8 cellular contexts compared by ENCODE assay signal in the genomic region with DNA sequence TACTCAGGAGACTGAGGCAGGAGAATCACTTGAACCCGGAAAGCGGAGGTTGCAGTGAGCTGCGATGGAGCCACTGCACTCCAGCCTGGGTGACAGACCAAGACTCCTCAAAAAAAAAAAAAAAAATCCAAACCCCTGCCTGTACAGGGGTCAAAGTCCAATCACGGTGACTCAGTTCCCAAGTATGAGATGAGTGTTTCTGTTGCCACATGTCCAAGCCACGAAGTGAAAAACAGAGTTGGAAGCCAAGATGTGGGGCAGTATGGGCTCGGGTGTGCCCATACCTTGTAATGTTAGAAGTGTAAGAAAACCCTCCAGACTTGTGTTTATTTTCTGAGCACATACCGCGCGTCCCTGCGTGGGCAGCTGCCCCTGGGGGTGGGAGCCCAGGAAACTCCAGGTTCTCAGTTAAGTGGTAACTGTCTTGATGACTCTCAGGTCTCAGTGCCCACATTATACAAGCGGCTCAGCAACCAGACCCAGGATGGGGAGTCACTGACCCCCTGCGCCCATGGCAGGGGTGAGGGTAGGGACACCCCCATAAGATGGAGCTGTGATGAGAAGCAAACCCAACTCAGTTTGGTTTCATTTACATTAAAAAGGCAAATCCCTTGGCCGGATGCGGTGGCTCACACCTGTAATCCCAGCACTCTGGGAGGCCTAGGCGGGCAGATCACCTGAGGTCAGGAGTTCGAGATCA. TPM values are rescaled to one million over a fixed set of nuclear protein-coding genes. Genes with fewer than 3 reads are reported as not detected.
DNase-seq lines count a peak whose midpoint lies in the region; ATAC-seq, FAIRE-seq and TF ChIP-seq lines count a peak whose summit lies in the region.

No MANE protein-coding gene starts in this region.

- peaks cover 4% of the 10 kb centered on the region for H3K9me3 Mint-ChIP-seq in astrocyte (ENCODE audit: unreplicated experiment)

- H2AFZ ChIP-seq in OCI-LY7 (ENCODE audit: low read length) (peak overlapping the region; percentile 90; the same call in 1 of the 2 replicates), astrocyte (ENCODE audit: low read depth, low read length) (no peak overlapping the region)

- H3K27ac Mint-ChIP-seq in astrocyte (ENCODE audit: unreplicated experiment): peak overlapping the region; percentile 95

- H3K27ac ChIP-seq in OCI-LY7 (ENCODE audit: low read depth, low read length, poor library complexity, severe bottlenecking) (peak overlapping the region; percentile 80), astrocyte (ENCODE audit: low read depth, low read length) (peak overlapping the region; percentile 95)

- H3K4me2 ChIP-seq in OCI-LY7 (ENCODE audit: low read length) (peak overlapping the region; percentile 12), astrocyte (ENCODE audit: low read length) (peak overlapping the region; percentile 78)

- H3K4me1 ChIP-seq in OCI-LY7 (ENCODE audit: insufficient read depth, low read length, poor library complexity, severe bottlenecking) (peaks cover 46% of the 10 kb centered on the region), astrocyte (ENCODE audit: insufficient read depth, low read length) (peaks cover 47% of the 10 kb centered on the region)

- H3K79me2 ChIP-seq in OCI-LY7 (ENCODE audit: insufficient read depth, low read depth, low read length): no peaks in the 10 kb centered on the region
- H3K79me2 ChIP-seq in astrocyte (ENCODE audit: insufficient read depth, low read length): peaks cover 23% of the 10 kb centered on the region

- peaks cover 6% of the 10 kb centered on the region; the same call in 1 of the 2 replicates for H4K20me1 ChIP-seq in OCI-LY7 (ENCODE audit: insufficient read depth, low read length)
- peaks cover 26% of the 10 kb centered on the region for H4K20me1 ChIP-seq in astrocyte (ENCODE audit: insufficient read depth, low read length)

- DNase-seq in GM12892 (ENCODE audit: insufficient read length) (no peak), OCI-LY7 (ENCODE audit: low spot score) (peak; percentile 43), astrocyte (ENCODE audit: low read depth) (peak; percentile 100), left kidney (ENCODE audit: low read depth, low spot score) (peak; percentile 55), NCI-H1105 treated with DMSO at 0.1 percent for 48 hours (lab: John Stamatoyannopoulos, UW) (no peak)
- DNase-seq in stimulated activated CD8-positive, alpha-beta memory T cell treated with anti-CD3 and anti-CD28 coated beads, Interleukin-4, amount 100 ng/mL, for 24 hours (ENCODE audit: low read depth): peak; percentile 61
- no peak for DNase-seq in effector CD4-positive, alpha-beta T cell

- no peak for TF ChIP-seq CTCF in OCI-LY7 (conservative IDR thresholded peaks at IDR 0.05; ENCODE audit: low read length)
- TF ChIP-seq CTCF in astrocyte (IDR thresholded peaks at IDR 0.05; ENCODE audit: insufficient read depth, low read depth, low read length): no peak

- CTCF ChIA-PET in OCI-LY7 (lab: Charles Lee; ENCODE audit: unreplicated experiment): no interaction called here

- peak overlapping the region; percentile 72 for H3K4me3 Mint-ChIP-seq in astrocyte (ENCODE audit: unreplicated experiment)

- FAIRE-seq in GM12892 (lab: Jason Lieb, UNC) (peak; percentile 73), astrocyte (lab: Jason Lieb, UNC) (no peak)

- TF ChIP-seq POLR2A in GM12892 (IDR thresholded peaks at IDR 0.05; ENCODE audit: low read depth, low read length): no peak

- H3K4me1 Mint-ChIP-seq in astrocyte (ENCODE audit: low read depth, unreplicated experiment): peaks cover 11% of the 10 kb centered on the region

- POLR2A ChIA-PET in OCI-LY7 (lab: Charles Lee): interaction anchor here (0.6 to 1.3 kb wide), 2 partner anchors 27 to 34 kb away, joined by 3 to 6 read pairs; no protein-coding TSS in a partner anchor

- peak overlapping the region; percentile 74 for H3K9ac ChIP-seq in astrocyte (ENCODE audit: low read length)

- no peak for ATAC-seq in GM21825 (IDR thresholded peaks at IDR 0.05; ENCODE audit: unreplicated experiment)

- no peaks in the 10 kb centered on the region for H3K27me3 Mint-ChIP-seq in astrocyte (ENCODE audit: low read depth, unreplicated experiment)

- peaks cover 4% of the 10 kb centered on the region for H3K36me3 Mint-ChIP-seq in astrocyte (ENCODE audit: low read depth, unreplicated experiment)

- intact Hi-C loops in OCI-LY7 (cut with micrococcal nuclease; ENCODE audit: unreplicated experiment): loop anchor here (5.0 kb wide), 2 partner anchors 35 to 80 kb away; a partner anchor contains a TSS

- H3K9me2 ChIP-seq in OCI-LY7 (ENCODE audit: insufficient read depth, low read length): no peaks in the 10 kb centered on the region

- H3K27me3 ChIP-seq in astrocyte (ENCODE audit: insufficient read depth, low read length): no peaks in the 10 kb centered on the region

- H3K36me3 ChIP-seq in OCI-LY7 (ENCODE audit: insufficient read depth, low read length) (peaks cover 18% of the 10 kb centered on the region), astrocyte (ENCODE audit: insufficient read depth, low read length) (no peaks in the 10 kb centered on the region)

- H3K9me3 ChIP-seq in OCI-LY7 (ENCODE audit: low read length): no peaks in the 10 kb centered on the region
- H3K9me3 ChIP-seq in astrocyte (ENCODE audit: insufficient read depth, low read depth, low read length): no peaks in the 10 kb centered on the region

- no TSS peak for BruUV-seq in OCI-LY7 (replicated peaks; lab: Mats Ljungman, UMichigan)

- H3K4me3 ChIP-seq in OCI-LY7 (ENCODE audit: low read depth, low read length, poor library complexity, severe bottlenecking): no peak overlapping the region
- H3K4me3 ChIP-seq in astrocyte (ENCODE audit: insufficient read depth, low read depth, low read length): no peak overlapping the region

RNA-seq across cellular contexts. Expression of a gene that starts 1.2 kb away (rescaled TPM):
- polyA plus RNA-seq in GM12892 (2012; ENCODE audit: missing spikeins): 359 TPM
- 184 and 203 TPM in 2 replicates for total RNA-seq in OCI-LY7 (2014; rRNA removed; shearing (Covaris generic))
- 148 and 156 TPM in 2 replicates for total RNA-seq in OCI-LY7 (2022)
- total RNA-seq in astrocyte: 294 and 325 TPM in 2 replicates

RNA-seq across cellular contexts. Expression of a gene that starts 7.4 kb away (rescaled TPM):
- 87.9 TPM for polyA plus RNA-seq in GM12892 (2012; ENCODE audit: missing spikeins)
- total RNA-seq in OCI-LY7 (2014; rRNA removed; shearing (Covaris generic)): 153 and 165 TPM in 2 replicates
- total RNA-seq in OCI-LY7 (2022) (160 and 193 TPM in 2 replicates), astrocyte (180 and 207 TPM in 2 replicates)

RNA-seq across cellular contexts. Expression of a gene that starts 35.6 kb away (rescaled TPM):
- 45.5 TPM for polyA plus RNA-seq in GM12892 (2012; ENCODE audit: missing spikeins)
- 132 and 135 TPM in 2 replicates for total RNA-seq in OCI-LY7 (2014; rRNA removed; shearing (Covaris generic))
- total RNA-seq in OCI-LY7 (2022) (138 and 143 TPM in 2 replicates), astrocyte (2.7 and 3.0 TPM in 2 replicates)

Comparison
In these comparisons a context has a peak if more than half of its experiments do, and no peak if none do; other contexts are left out.
1. DNase-seq: peak in OCI-LY7 (single experiment), astrocyte (single experiment), left kidney (single experiment) and stimulated activated CD8-positive, alpha-beta memory T cell treated with anti-CD3 and anti-CD28 coated beads, Interleukin-4, amount 100 ng/mL, for 24 hours (single experiment); none in GM12892 (single experiment), NCI-H1105 treated with DMSO at 0.1 percent for 48 hours (single experiment) and effector CD4-positive, alpha-beta T cell (single experiment).
2. RNA of a gene that starts 35.6 kb away (total RNA-seq): 132 to 143 TPM in OCI-LY7; 2.7 to 3.0 TPM in astrocyte; every median in the first group is over 10 times any median in the second.